ENCODE assay signal across 8 cellular contexts in genomic region chr2:11753886-11754704, GRCh38. TPM values are rescaled to one million over a fixed set of nuclear protein-coding genes. Genes with fewer than 3 reads are reported as not detected.
DNase-seq lines count a peak whose midpoint lies in the region; ATAC-seq and TF ChIP-seq lines count a peak whose summit lies in the region.

No MANE protein-coding gene starts in this region.

- H3K4me3 ChIP-seq in OCI-LY3 (ENCODE audit: low read length): peak overlapping the region; percentile 74

- H3K27ac Mint-ChIP-seq in activated T-helper 17 cell treated with anti-CD3 and anti-CD28 coated beads, Interleukin-2, amount 50 U/mL, for 72 hours: peak overlapping the region; percentile 97

- H3K9me3 Mint-ChIP-seq in activated T-helper 17 cell treated with anti-CD3 and anti-CD28 coated beads, Interleukin-2, amount 50 U/mL, for 72 hours: no peaks in the 10 kb centered on the region

- peak overlapping the region; percentile 95 for H3K4me2 ChIP-seq in OCI-LY3 (ENCODE audit: low read length)

- DNase-seq in ACHN: peak; percentile 38
- no peak for DNase-seq in Right ventricle myocardium superior
- peak; percentile 48 to 53 for DNase-seq in stimulated activated CD4-positive, alpha-beta T cell treated with anti-CD3 and anti-CD28 coated beads, Interleukin-2, amount 100 ng/mL, for 48 hours
- no peak for DNase-seq in effector CD8-positive, alpha-beta T cell (lab: John Stamatoyannopoulos, UW)

- no peaks in the 10 kb centered on the region for H3K27me3 Mint-ChIP-seq in activated T-helper 17 cell treated with anti-CD3 and anti-CD28 coated beads, Interleukin-2, amount 50 U/mL, for 72 hours

- peak overlapping the region; percentile 56; the same call in 1 of the 2 replicates for H3K9ac ChIP-seq in OCI-LY3 (ENCODE audit: low read length)

- peaks cover 22% of the 10 kb centered on the region for H3K36me3 Mint-ChIP-seq in activated T-helper 17 cell treated with anti-CD3 and anti-CD28 coated beads, Interleukin-2, amount 50 U/mL, for 72 hours (ENCODE audit: low read depth)

- no peaks in the 10 kb centered on the region for H3K9me3 ChIP-seq in OCI-LY3 (ENCODE audit: insufficient read depth, low read length)

- H2AFZ ChIP-seq in OCI-LY3 (ENCODE audit: low read depth, low read length): no peak overlapping the region

- H3K27me3 ChIP-seq in OCI-LY3 (ENCODE audit: low read depth, low read length): peaks cover 3% of the 10 kb centered on the region; the same call in 1 of the 2 replicates

- intact Hi-C loops in Right ventricle myocardium superior (cut with DNase I): no loop called here

- H3K4me1 ChIP-seq in OCI-LY3 (ENCODE audit: low read length): peaks cover 64% of the 10 kb centered on the region

- peaks cover 61% of the 10 kb centered on the region for H3K4me1 Mint-ChIP-seq in activated T-helper 17 cell treated with anti-CD3 and anti-CD28 coated beads, Interleukin-2, amount 50 U/mL, for 72 hours

- peaks cover 42% of the 10 kb centered on the region for H4K20me1 ChIP-seq in OCI-LY3 (ENCODE audit: insufficient read depth, low read length)

- in situ Hi-C loops in ACHN (cut with HindIII; ENCODE audit: low pct_ligation_motif_present, low pct_unique_long_range_greater_than_20kb, low sequenced_read_pairs): no loop called here

- ATAC-seq in GM19025 (IDR thresholded peaks at IDR 0.05; ENCODE audit: low read depth, unreplicated experiment) (peak; percentile 19), HG03175 (IDR thresholded peaks at IDR 0.05; ENCODE audit: unreplicated experiment) (peak; percentile 26), Right ventricle myocardium superior (ENCODE audit: poor library complexity) (peak; percentile 50)
- ATAC-seq in activated T-helper 17 cell treated with anti-CD3 and anti-CD28 coated beads, Interleukin-2, amount 50 U/mL, for 72 hours (replicated peaks): peak; percentile 81

- H3K79me2 ChIP-seq in OCI-LY3 (ENCODE audit: low read length): peaks cover 39% of the 10 kb centered on the region

- TF ChIP-seq CTCF in OCI-LY3 (IDR thresholded peaks at IDR 0.05; ENCODE audit: low read depth, low read length): no peak

- H3K36me3 ChIP-seq in OCI-LY3 (replicated peaks; ENCODE audit: low read depth, low read length): peaks cover 14% of the 10 kb centered on the region

- peak overlapping the region; percentile 94 for H3K4me3 Mint-ChIP-seq in activated T-helper 17 cell treated with anti-CD3 and anti-CD28 coated beads, Interleukin-2, amount 50 U/mL, for 72 hours

- H3K27ac ChIP-seq in OCI-LY3 (ENCODE audit: low read length): peak overlapping the region; percentile 86

RNA-seq across cellular contexts. Expression of gene LPIN1, which starts 7.7 kb away (rescaled TPM):
- total RNA-seq in activated T-helper 17 cell treated with anti-CD3 and anti-CD28 coated beads, Interleukin-2, amount 50 U/mL, for 72 hours: 10 to 100 TPM; 59.0 to 69.2 TPM
- 62.4 TPM for total RNA-seq in Right ventricle myocardium superior

Comparison
In these comparisons a context has a peak if more than half of its experiments do, and no peak if none do; other contexts are left out.
1. DNase-seq: peak in ACHN (single experiment) and stimulated activated CD4-positive, alpha-beta T cell treated with anti-CD3 and anti-CD28 coated beads, Interleukin-2, amount 100 ng/mL, for 48 hours (2 of 2); none in Right ventricle myocardium superior (single experiment) and effector CD8-positive, alpha-beta T cell (single experiment).
2. ATAC-seq: peak in every context shown above with its lines; median percentile 81 in activated T-helper 17 cell treated with anti-CD3 and anti-CD28 coated beads, Interleukin-2, amount 50 U/mL, for 72 hours; 50 in Right ventricle myocardium superior; 26 in HG03175; 19 in GM19025.